Comparison of ENCODE assay signal across 8 cellular contexts in the genomic region with DNA sequence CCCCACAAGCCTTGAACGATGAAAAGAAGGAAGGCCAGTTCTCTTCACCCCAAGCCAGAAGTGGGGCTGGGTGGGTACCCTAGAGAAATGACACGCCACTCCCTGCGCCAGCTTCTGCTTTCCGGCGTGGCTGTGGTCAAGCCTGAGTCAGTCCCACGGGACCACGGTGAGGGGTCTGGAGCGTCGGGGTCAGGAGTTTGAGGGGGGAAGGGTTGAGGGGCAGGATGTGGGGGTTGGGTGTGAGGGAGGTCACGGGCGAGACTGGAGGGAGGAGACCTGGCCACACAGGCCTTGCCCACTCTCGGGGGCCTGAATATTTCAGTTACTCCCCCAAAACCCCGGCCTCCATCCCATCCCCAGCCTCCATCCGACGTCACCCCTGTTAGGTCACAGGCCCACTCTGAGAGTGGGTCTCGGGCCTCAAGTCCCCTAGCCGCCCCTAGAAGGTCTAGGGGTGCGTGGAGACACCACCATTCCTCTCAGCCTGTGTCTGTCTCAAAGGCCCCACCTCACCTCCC. TPM values are rescaled to one million over a fixed set of nuclear protein-coding genes. Genes with fewer than 3 reads are reported as not detected.
DNase-seq lines count a peak whose midpoint lies in the region; ATAC-seq and TF ChIP-seq lines count a peak whose summit lies in the region.

No MANE protein-coding gene starts in this region.

- H3K79me2 ChIP-seq in DOHH2 (ENCODE audit: control insufficient read depth, low read length) = peaks cover 50% of the 10 kb centered on the region

- H3K27me3 ChIP-seq in DOHH2 (ENCODE audit: control insufficient read depth, low read length) (no peaks in the 10 kb centered on the region), adipocyte (replicated peaks; ENCODE audit: control insufficient read depth, insufficient read depth, low read length) (no peaks in the 10 kb centered on the region), left lung (no peaks in the 10 kb centered on the region), upper lobe of right lung (no peaks in the 10 kb centered on the region)

- DNase-seq in adipocyte (ENCODE audit: low read depth) = no peak
- DNase-seq in left lung = peak; percentile 90 to 94
- peak; percentile 91 for DNase-seq in upper lobe of right lung
- DNase-seq in activated gamma-delta T cell (lab: John Stamatoyannopoulos, UW) = no peak
- DNase-seq in cerebellar cortex (ENCODE audit: low spot score) = no peak
- no peak for DNase-seq in SK-N-DZ (ENCODE audit: low spot score)

- H3K36me3 ChIP-seq in DOHH2 (ENCODE audit: control insufficient read depth, low read length) = peaks cover 49% of the 10 kb centered on the region
- H3K36me3 ChIP-seq in adipocyte (ENCODE audit: control insufficient read depth, insufficient read depth, low read length, severe bottlenecking) = peaks cover 12% of the 10 kb centered on the region
- H3K36me3 ChIP-seq in left lung = peaks cover 0 to 50% of the 10 kb centered on the region in 2 donors
- H3K36me3 ChIP-seq in upper lobe of right lung = peaks cover 18% of the 10 kb centered on the region

- ATAC-seq in HG02840 (IDR thresholded peaks at IDR 0.05; ENCODE audit: low FRiP score, unreplicated experiment) (peak; percentile 6), left lung (peak; percentile 26), upper lobe of right lung (peak; percentile 64)

- peaks cover 9% of the 10 kb centered on the region for H4K20me1 ChIP-seq in DOHH2 (ENCODE audit: control insufficient read depth, insufficient read depth, low read depth, low read length)

- no peaks in the 10 kb centered on the region for H3K9me2 ChIP-seq in DOHH2 (replicated peaks; ENCODE audit: control insufficient read depth, low read length)

- H3K4me3 ChIP-seq in DOHH2 (ENCODE audit: low read length) = peak overlapping the region; percentile 96
- peak overlapping the region; percentile 88 for H3K4me3 ChIP-seq in adipocyte (ENCODE audit: low read length)
- peak overlapping the region; percentile 58 to 76 for H3K4me3 ChIP-seq in left lung
- peak overlapping the region; percentile 77 for H3K4me3 ChIP-seq in upper lobe of right lung

- H3K9ac ChIP-seq in adipocyte (ENCODE audit: low read length) = peak overlapping the region; percentile 82

- H3K9me3 ChIP-seq in DOHH2 (ENCODE audit: control insufficient read depth, insufficient read depth, low read length) (no peaks in the 10 kb centered on the region), adipocyte (ENCODE audit: control insufficient read depth, low read length) (no peaks in the 10 kb centered on the region), left lung (no peaks in the 10 kb centered on the region), upper lobe of right lung (no peaks in the 10 kb centered on the region)

- H3F3A ChIP-seq in DOHH2 (ENCODE audit: control insufficient read depth, insufficient read depth) = peaks cover 34% of the 10 kb centered on the region

- no peak for TF ChIP-seq CTCF in DOHH2 (IDR thresholded peaks at IDR 0.05; ENCODE audit: low read depth, low read length, poor library complexity, severe bottlenecking)
- TF ChIP-seq CTCF in left lung (IDR thresholded peaks at IDR 0.05) = no peak
- TF ChIP-seq CTCF in upper lobe of right lung (IDR thresholded peaks at IDR 0.05) = no peak

- H3K27ac ChIP-seq in DOHH2 (ENCODE audit: low read depth, low read length) (peak overlapping the region; percentile 97), left lung (peak overlapping the region; percentile 78 to 88), upper lobe of right lung (peak overlapping the region; percentile 78)

- intact Hi-C loops in left lung (cut with DNase I) (no loop called here), upper lobe of right lung (cut with DNase I) (no loop called here)

- H3K4me1 ChIP-seq in DOHH2 (ENCODE audit: control insufficient read depth, low read length) (peaks cover 78% of the 10 kb centered on the region), adipocyte (ENCODE audit: control insufficient read depth, insufficient read depth, low read length) (peaks cover 28% of the 10 kb centered on the region), left lung (peaks cover 4 to 87% of the 10 kb centered on the region in 2 donors), upper lobe of right lung (peaks cover 21% of the 10 kb centered on the region)

- H3K4me2 ChIP-seq in DOHH2 (ENCODE audit: low read length) = peak overlapping the region; percentile 99

RNA-seq across cellular contexts. Expression of a gene that starts 0.5 kb away (rescaled TPM):
- total RNA-seq in left lung (100 to 1,000 TPM; 577 to 986 TPM), upper lobe of right lung (554 TPM)
- polyA plus RNA-seq in SK-N-DZ (2014; cell fraction: cytosol; rRNA removed) = 2.7 and 11.0 TPM in 2 replicates
- polyA plus RNA-seq in SK-N-DZ (2014; cell fraction: nucleus; rRNA removed) = 0.72 and 1.1 TPM in 2 replicates

RNA-seq across cellular contexts. Expression of a gene that starts 19.9 kb away (rescaled TPM):
- total RNA-seq in left lung (10 to 100 TPM; 10.3 to 14.8 TPM), upper lobe of right lung (8.2 TPM)
- polyA plus RNA-seq in SK-N-DZ (2014; cell fraction: cytosol; rRNA removed) = 17.6 and 47.1 TPM in 2 replicates
- polyA plus RNA-seq in SK-N-DZ (2014; cell fraction: nucleus; rRNA removed) = 18.9 and 19.8 TPM in 2 replicates

RNA-seq across cellular contexts. Expression of a gene that starts 20.1 kb away (rescaled TPM):
- total RNA-seq in left lung = 10 to 100 TPM; 34.1 to 35.3 TPM
- total RNA-seq in upper lobe of right lung = 24.2 TPM
- polyA plus RNA-seq in SK-N-DZ (2014; cell fraction: cytosol; rRNA removed) = 24.1 and 30.3 TPM in 2 replicates
- 17.4 and 26.3 TPM in 2 replicates for polyA plus RNA-seq in SK-N-DZ (2014; cell fraction: nucleus; rRNA removed)

RNA-seq across cellular contexts. Expression of a gene that starts 30.7 kb away (rescaled TPM):
- total RNA-seq in left lung = 1 to 10 TPM; 3.1 to 4.4 TPM
- total RNA-seq in upper lobe of right lung = 1.9 TPM
- 12.2 and 15.0 TPM in 2 replicates for polyA plus RNA-seq in SK-N-DZ (2014; cell fraction: cytosol; rRNA removed)
- polyA plus RNA-seq in SK-N-DZ (2014; cell fraction: nucleus; rRNA removed) = 5.6 and 15.2 TPM in 2 replicates

RNA-seq across cellular contexts. Expression of a gene that starts 53.1 kb away (rescaled TPM):
- total RNA-seq in left lung (10 to 100 TPM in 1 of 2 donors, 1 to 10 TPM in 1; 3.7 to 11.3 TPM), upper lobe of right lung (7.6 TPM)
- 9.0 and 9.9 TPM in 2 replicates for polyA plus RNA-seq in SK-N-DZ (2014; cell fraction: cytosol; rRNA removed)
- polyA plus RNA-seq in SK-N-DZ (2014; cell fraction: nucleus; rRNA removed) = 49.1 and 53.2 TPM in 2 replicates

Comparison
In these comparisons a context has a peak if more than half of its experiments do, and no peak if none do; other contexts are left out.
1. ATAC-seq: peak in every context shown above with its lines; median percentile 64 in upper lobe of right lung; 26 in left lung; 6 in HG02840.
2. DNase-seq: peak in left lung (2 of 2) and upper lobe of right lung (single experiment); none in adipocyte (single experiment), activated gamma-delta T cell (single experiment), cerebellar cortex (single experiment) and SK-N-DZ (single experiment).
3. Peak in every context shown above with its lines, with median percentiles within 50 percentile points of each other: H3K27ac ChIP-seq and H3K4me3 ChIP-seq.